ENCODE assay signal across 8 cellular contexts in the genomic region with DNA sequence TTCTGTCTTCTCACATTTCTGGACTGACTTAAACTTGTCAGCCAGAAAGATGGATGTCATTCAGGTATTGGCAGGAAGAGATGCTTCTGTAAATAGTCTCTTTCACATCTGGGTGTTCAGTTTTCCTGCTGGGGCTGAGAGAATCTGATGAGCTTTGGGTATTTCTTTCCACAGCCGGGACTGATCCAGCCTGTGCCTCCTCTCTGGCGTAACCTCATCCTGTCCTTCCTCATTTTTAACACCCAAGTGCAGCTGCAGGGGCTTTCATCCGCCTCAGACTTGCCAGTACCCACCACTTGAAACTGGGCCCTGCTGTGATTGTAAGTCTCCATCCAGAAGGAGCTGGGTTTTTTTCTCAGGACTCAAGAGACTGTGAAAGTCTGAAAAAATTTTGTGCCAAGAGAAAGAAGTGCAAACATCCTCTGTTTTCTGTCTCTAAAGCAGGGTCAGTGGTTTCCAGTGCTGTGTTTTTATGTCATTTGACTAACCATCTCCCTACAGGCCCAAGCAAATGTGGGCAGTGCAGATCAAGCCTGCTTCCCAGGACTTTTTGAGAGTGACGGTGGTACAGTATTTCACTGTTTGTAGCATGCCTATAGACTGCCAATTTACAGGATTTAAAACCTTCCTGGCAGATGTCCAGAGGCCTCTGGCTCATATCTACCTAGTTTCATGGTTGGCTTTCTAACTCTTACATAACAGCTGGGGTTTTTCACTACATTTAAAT.
DNase-seq lines count a peak whose midpoint lies in the region; ATAC-seq and TF ChIP-seq lines count a peak whose summit lies in the region.

No MANE protein-coding gene starts in this region.

- H3K79me2 ChIP-seq in MM.1S (ENCODE audit: low read length) = no peaks in the 10 kb centered on the region

- no peaks in the 10 kb centered on the region for H3K9me2 ChIP-seq in MM.1S (replicated peaks; ENCODE audit: insufficient read depth, low read length)

- DNase-seq in Daoy (ENCODE audit: low read depth) (peak; percentile 5), astrocyte of the cerebellum (ENCODE audit: low read depth) (peak; percentile 50), right lobe of liver (no peak), MM.1S (no peak), DMS53 (lab: John Stamatoyannopoulos, UW) (no peak), NCI-H187 treated with DMSO at 0.1 percent for 48 hours (lab: John Stamatoyannopoulos, UW) (no peak)
- DNase-seq in activated CD8-positive, alpha-beta memory T cell treated with anti-CD3 and anti-CD28 coated beads, Interleukin-2, amount 50 U/mL, for 48 hours = no peak

- H4K20me1 ChIP-seq in MM.1S (ENCODE audit: insufficient read depth, low read length) = no peaks in the 10 kb centered on the region

- TF ChIP-seq CTCF in astrocyte of the cerebellum (IDR thresholded peaks at IDR 0.05; ENCODE audit: low read depth, low read length, missing control alignments) = no peak
- TF ChIP-seq CTCF in right lobe of liver (IDR thresholded peaks at IDR 0.05) = no peak
- TF ChIP-seq CTCF in MM.1S (IDR thresholded peaks at IDR 0.05; ENCODE audit: low read length) = no peak

- H3K9me3 ChIP-seq in right lobe of liver (no peaks in the 10 kb centered on the region), MM.1S (replicated peaks; ENCODE audit: insufficient read depth, low read length) (no peaks in the 10 kb centered on the region)

- no peak overlapping the region for H3K4me2 ChIP-seq in MM.1S (ENCODE audit: low read depth, low read length)

- H3K27ac ChIP-seq in right lobe of liver = peak overlapping the region in 2 of 3 donors; percentile 34 to 54
- no peak overlapping the region for H3K27ac ChIP-seq in MM.1S (ENCODE audit: low read length)

- intact Hi-C loops in right lobe of liver (cut with DNase I) = no loop called here

- H3K9ac ChIP-seq in MM.1S (ENCODE audit: low read length) = no peak overlapping the region

- no peaks in the 10 kb centered on the region for H3F3A ChIP-seq in MM.1S (ENCODE audit: insufficient read depth, low read length)

- peaks cover 0 to 22% (median 7%) of the 10 kb centered on the region in 4 donors for H3K4me1 ChIP-seq in right lobe of liver
- H3K4me1 ChIP-seq in MM.1S (ENCODE audit: low read length) = no peaks in the 10 kb centered on the region

- in situ Hi-C loops in astrocyte of the cerebellum (cut with HindIII; ENCODE audit: low sequenced_read_pairs) = no loop called here

- peak; percentile 58 for ATAC-seq in HG03135 (IDR thresholded peaks at IDR 0.05; ENCODE audit: unreplicated experiment)
- peak; percentile 41 to 69 (median 64) for ATAC-seq in right lobe of liver

- WGBS in right lobe of liver (ENCODE audit: insufficient coverage, low coverage, low lambda C conversion rate, missing lambda C conversion rate) = 29% methylated on average over 4 of the region's 4 CpGs

- H3K4me3 ChIP-seq in astrocyte of the cerebellum (ENCODE audit: low read depth, low read length) (no peak overlapping the region), right lobe of liver (no peak overlapping the region), MM.1S (ENCODE audit: low read length) (no peak overlapping the region)

- H2AFZ ChIP-seq in MM.1S (ENCODE audit: low read length) = no peak overlapping the region

- no peak for TF ChIP-seq POLR2A in right lobe of liver (IDR thresholded peaks at IDR 0.05)

- no peaks in the 10 kb centered on the region for H3K36me3 ChIP-seq in right lobe of liver
- no peaks in the 10 kb centered on the region for H3K36me3 ChIP-seq in MM.1S (replicated peaks; ENCODE audit: insufficient read depth, low read length)

- H3K27me3 ChIP-seq in right lobe of liver = no peaks in the 10 kb centered on the region
- no peaks in the 10 kb centered on the region for H3K27me3 ChIP-seq in MM.1S (replicated peaks; ENCODE audit: insufficient read depth, low read length)

Comparison
In these comparisons a context has a peak if more than half of its experiments do, and no peak if none do; other contexts are left out.
1. DNase-seq: peak in Daoy (single experiment) and astrocyte of the cerebellum (single experiment); none in right lobe of liver (0 of 3), MM.1S (single experiment), activated CD8-positive, alpha-beta memory T cell treated with anti-CD3 and anti-CD28 coated beads, Interleukin-2, amount 50 U/mL, for 48 hours (single experiment), DMS53 (single experiment) and NCI-H187 treated with DMSO at 0.1 percent for 48 hours (single experiment).